3 cellular contexts compared by ENCODE assay signal in genomic region chr7:87082675-87083074, GRCh38.
TF ChIP-seq lines count a peak whose summit lies in the region.

No MANE protein-coding gene starts in this region.

TF ChIP-seq in GM23338, 12 proteins besides CTCF, POLR2A, EP300 and RAD21 (continues in another document):
- TF ChIP-seq, protein P1, sequence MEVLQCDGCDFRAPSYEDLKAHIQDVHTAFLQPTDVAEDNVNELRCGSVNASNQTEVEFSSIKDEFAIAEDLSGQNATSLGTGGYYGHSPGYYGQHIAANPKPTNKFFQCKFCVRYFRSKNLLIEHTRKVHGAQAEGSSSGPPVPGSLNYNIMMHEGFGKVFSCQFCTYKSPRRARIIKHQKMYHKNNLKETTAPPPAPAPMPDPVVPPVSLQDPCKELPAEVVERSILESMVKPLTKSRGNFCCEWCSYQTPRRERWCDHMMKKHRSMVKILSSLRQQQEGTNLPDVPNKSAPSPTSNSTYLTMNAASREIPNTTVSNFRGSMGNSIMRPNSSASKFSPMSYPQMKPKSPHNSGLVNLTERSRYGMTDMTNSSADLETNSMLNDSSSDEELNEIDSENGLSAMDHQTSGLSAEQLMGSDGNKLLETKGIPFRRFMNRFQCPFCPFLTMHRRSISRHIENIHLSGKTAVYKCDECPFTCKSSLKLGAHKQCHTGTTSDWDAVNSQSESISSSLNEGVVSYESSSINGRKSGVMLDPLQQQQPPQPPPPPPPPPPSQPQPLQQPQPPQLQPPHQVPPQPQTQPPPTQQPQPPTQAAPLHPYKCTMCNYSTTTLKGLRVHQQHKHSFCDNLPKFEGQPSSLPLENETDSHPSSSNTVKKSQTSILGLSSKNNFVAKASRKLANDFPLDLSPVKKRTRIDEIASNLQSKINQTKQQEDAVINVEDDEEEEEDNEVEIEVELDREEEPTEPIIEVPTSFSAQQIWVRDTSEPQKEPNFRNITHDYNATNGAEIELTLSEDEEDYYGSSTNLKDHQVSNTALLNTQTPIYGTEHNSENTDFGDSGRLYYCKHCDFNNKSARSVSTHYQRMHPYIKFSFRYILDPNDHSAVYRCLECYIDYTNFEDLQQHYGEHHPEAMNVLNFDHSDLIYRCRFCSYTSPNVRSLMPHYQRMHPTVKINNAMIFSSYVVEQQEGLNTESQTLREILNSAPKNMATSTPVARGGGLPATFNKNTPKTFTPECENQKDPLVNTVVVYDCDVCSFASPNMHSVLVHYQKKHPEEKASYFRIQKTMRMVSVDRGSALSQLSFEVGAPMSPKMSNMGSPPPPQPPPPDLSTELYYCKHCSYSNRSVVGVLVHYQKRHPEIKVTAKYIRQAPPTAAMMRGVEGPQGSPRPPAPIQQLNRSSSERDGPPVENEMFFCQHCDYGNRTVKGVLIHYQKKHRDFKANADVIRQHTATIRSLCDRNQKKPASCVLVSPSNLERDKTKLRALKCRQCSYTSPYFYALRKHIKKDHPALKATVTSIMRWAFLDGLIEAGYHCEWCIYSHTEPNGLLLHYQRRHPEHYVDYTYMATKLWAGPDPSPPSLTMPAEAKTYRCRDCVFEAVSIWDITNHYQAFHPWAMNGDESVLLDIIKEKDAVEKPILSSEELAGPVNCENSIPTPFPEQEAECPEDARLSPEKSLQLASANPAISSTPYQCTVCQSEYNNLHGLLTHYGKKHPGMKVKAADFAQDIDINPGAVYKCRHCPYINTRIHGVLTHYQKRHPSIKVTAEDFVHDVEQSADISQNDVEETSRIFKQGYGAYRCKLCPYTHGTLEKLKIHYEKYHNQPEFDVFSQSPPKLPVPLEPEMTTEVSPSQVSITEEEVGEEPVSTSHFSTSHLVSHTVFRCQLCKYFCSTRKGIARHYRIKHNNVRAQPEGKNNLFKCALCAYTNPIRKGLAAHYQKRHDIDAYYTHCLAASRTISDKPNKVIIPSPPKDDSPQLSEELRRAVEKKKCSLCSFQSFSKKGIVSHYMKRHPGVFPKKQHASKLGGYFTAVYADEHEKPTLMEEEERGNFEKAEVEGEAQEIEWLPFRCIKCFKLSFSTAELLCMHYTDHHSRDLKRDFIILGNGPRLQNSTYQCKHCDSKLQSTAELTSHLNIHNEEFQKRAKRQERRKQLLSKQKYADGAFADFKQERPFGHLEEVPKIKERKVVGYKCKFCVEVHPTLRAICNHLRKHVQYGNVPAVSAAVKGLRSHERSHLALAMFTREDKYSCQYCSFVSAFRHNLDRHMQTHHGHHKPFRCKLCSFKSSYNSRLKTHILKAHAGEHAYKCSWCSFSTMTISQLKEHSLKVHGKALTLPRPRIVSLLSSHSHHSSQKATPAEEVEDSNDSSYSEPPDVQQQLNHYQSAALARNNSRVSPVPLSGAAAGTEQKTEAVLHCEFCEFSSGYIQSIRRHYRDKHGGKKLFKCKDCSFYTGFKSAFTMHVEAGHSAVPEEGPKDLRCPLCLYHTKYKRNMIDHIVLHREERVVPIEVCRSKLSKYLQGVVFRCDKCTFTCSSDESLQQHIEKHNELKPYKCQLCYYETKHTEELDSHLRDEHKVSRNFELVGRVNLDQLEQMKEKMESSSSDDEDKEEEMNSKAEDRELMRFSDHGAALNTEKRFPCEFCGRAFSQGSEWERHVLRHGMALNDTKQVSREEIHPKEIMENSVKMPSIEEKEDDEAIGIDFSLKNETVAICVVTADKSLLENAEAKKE (CRISPR knock-in tag; IDR thresholded peaks at IDR 0.05), result no peak
- TF ChIP-seq JUNB (IDR thresholded peaks at IDR 0.05; ENCODE audit: unreplicated experiment) (no peak), CREB1 (CRISPR knock-in tag; IDR thresholded peaks at IDR 0.05; ENCODE audit: low read depth) (no peak), EZH2phosphoT487 (IDR thresholded peaks at IDR 0.05; ENCODE audit: unreplicated experiment) (no peak), POLR2AphosphoS5 (IDR thresholded peaks at IDR 0.05; ENCODE audit: low read depth) (no peak)

TF ChIP-seq in WTC11, 78 proteins besides CTCF, POLR2A, EP300 and RAD21:
- TF ChIP-seq GTF2I (CRISPR knock-in tag; conservative IDR thresholded peaks at IDR 0.05), result no peak
- no peak for TF ChIP-seq CREM (CRISPR knock-in tag; IDR thresholded peaks at IDR 0.05)
- TF ChIP-seq ZNF121 (CRISPR knock-in tag; IDR thresholded peaks at IDR 0.05), result no peak
- TF ChIP-seq MXD4 (CRISPR knock-in tag; IDR thresholded peaks at IDR 0.05; ENCODE audit: borderline replicate concordance), result no peak
- TF ChIP-seq SOX15 (CRISPR knock-in tag; IDR thresholded peaks at IDR 0.05), result no peak
- TF ChIP-seq CBFB (CRISPR knock-in tag; IDR thresholded peaks at IDR 0.05; ENCODE audit: low read depth), result no peak
- no peak for TF ChIP-seq HMGA2 (CRISPR knock-in tag; IDR thresholded peaks at IDR 0.05)
- no peak for TF ChIP-seq NR1H2 (CRISPR knock-in tag; IDR thresholded peaks at IDR 0.05)
- no peak for TF ChIP-seq ZNF425 (CRISPR knock-in tag; conservative IDR thresholded peaks at IDR 0.05)
- no peak for TF ChIP-seq NFATC4 (CRISPR knock-in tag; IDR thresholded peaks at IDR 0.05)
- TF ChIP-seq ZNF416 (CRISPR knock-in tag; IDR thresholded peaks at IDR 0.05), result no peak
- no peak for TF ChIP-seq ZNF219 (CRISPR knock-in tag; IDR thresholded peaks at IDR 0.05; ENCODE audit: borderline replicate concordance)

TF ChIP-seq in H1, 55 proteins besides CTCF, POLR2A, EP300 and RAD21:
- TF ChIP-seq TEAD4 (IDR thresholded peaks at IDR 0.05; ENCODE audit: low read depth, low read length), result no peak
